22 cellular contexts compared by ENCODE assay signal in the genomic region with DNA sequence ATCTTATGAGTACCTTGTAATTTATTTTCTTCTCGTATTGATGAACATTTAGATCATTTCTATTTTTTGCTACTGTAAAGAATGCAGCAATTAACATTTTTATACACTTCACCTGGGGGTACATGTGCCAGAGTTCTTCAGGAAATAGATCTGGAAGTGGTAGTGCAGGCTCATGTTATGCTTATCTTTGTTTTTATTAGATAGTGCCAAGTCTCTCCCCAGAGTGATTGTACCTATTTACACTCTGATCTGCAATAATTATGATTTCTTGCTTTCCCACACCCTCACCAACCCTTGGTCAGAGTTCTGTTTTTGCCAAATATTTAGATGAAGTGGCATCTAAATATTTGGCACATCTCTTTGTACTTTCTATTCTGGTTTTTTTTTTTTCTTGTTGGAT. TPM values are rescaled to one million over a fixed set of nuclear protein-coding genes. Genes with fewer than 3 reads are reported as not detected.
DNase-seq lines count a peak whose midpoint lies in the region; ATAC-seq and TF ChIP-seq lines count a peak whose summit lies in the region.
"Had no signal": no experiment of that assay in that cellular context is flagged by ENCODE, and none has a peak within 500 bp of the region (broad histone marks: within the 10 kb centered on the region; RNA-seq: fewer than 3 reads in every experiment).

No MANE protein-coding gene starts in this region.

- H3K9me3 ChIP-seq in HEK293 (ENCODE audit: control insufficient read depth, insufficient read depth, low read depth, low read length) (no peaks in the 10 kb centered on the region), Panc1 (ENCODE audit: control insufficient read depth, insufficient read depth, low read depth, low read length) (no peaks in the 10 kb centered on the region), mesenchymal stem cell (ENCODE audit: control insufficient read depth, low read length) (no peaks in the 10 kb centered on the region)
- no peaks in the 10 kb centered on the region for H3K9me3 ChIP-seq in CD8-positive, alpha-beta T cell (ENCODE audit: low read length)
- H3K9me3 ChIP-seq: A549 had no signal

- TF ChIP-seq CTCF in HEK293 (tag by site-specific recombination; IDR thresholded peaks at IDR 0.05) (no peak), Panc1 (IDR thresholded peaks at IDR 0.05) (no peak)
- TF ChIP-seq CTCF in CD8-positive, alpha-beta T cell (IDR thresholded peaks at IDR 0.05): no peak

- no peaks in the 10 kb centered on the region for H3K9me3 Mint-ChIP-seq in CD8-positive, alpha-beta T cell
- H3K9me3 Mint-ChIP-seq: CD4-positive, alpha-beta T cell; GM23338 had no signal

- H2BK120ac ChIP-seq in mesenchymal stem cell (ENCODE audit: low read depth, low read length): no peak overlapping the region

- no peak overlapping the region for H3K4me2 ChIP-seq in mesenchymal stem cell (ENCODE audit: low read length, poor library complexity, severe bottlenecking)
- H3K4me2 ChIP-seq: A549, GM23338 had no signal

- no peak overlapping the region for H3K27ac Mint-ChIP-seq in CD8-positive, alpha-beta T cell
- H3K27ac Mint-ChIP-seq: CD4-positive, alpha-beta T cell had no signal

- no CpG with 5 or more reads among the region's 1 CpG for WGBS in mesenchymal stem cell

- no peak for DNase-seq in Panc1 (ENCODE audit: low read depth, low spot score)
- peak; percentile 75 to 88 for DNase-seq in dermis microvascular lymphatic vessel endothelial cell (ENCODE audit: low read depth in 2 of 2)
- DNase-seq in mesenchymal stem cell: no peak
- DNase-seq in activated gamma-delta T cell treated with Interleukin-2 at 50 U/mL for 16 hours: no peak
- no peak for DNase-seq in CD8-positive, alpha-beta T cell
- no peak for DNase-seq in NCI-H1417 treated with DMSO at 0.1 percent for 48 hours (lab: John Stamatoyannopoulos, UW)
- no peak for DNase-seq in activated T-cell treated with anti-CD3 and anti-CD28 coated beads for 4 hours
- DNase-seq: CD4-positive, alpha-beta T cell; DMS153; GDM1; HCEC 1CT; NCI-H1105; NCI-H1694; NCI-H2081 treated with DMSO at 0.1 percent for 48 hours; NCI-H510A; NCI-H748 treated with DMSO at 0.1 percent for 48 hours; OCI-M1; RPMI8226; SHP77 treated with DMSO at 0.1 percent for 48 hours had no signal

- H2BK5ac ChIP-seq in mesenchymal stem cell (ENCODE audit: low read depth, low read length, poor library complexity, severe bottlenecking): no peak overlapping the region

- H2AK5ac ChIP-seq in mesenchymal stem cell (ENCODE audit: low read length, severe bottlenecking): no peak overlapping the region

- ATAC-seq in Panc1: no peak
- no peak for ATAC-seq in CD8-positive, alpha-beta T cell
- ATAC-seq: A549, GM23338 had no signal

- no peak overlapping the region for H4K91ac ChIP-seq in mesenchymal stem cell (ENCODE audit: low read length)

- H3K14ac ChIP-seq in mesenchymal stem cell (ENCODE audit: low read length in 2 of 2): no peak overlapping the region

- intact Hi-C loops in Panc1 (cut with micrococcal nuclease; ENCODE audit: unreplicated experiment): no loop called here
- intact Hi-C loops in CD8-positive, alpha-beta T cell (cut with DNase I, micrococcal nuclease): no loop called here

- no peaks in the 10 kb centered on the region for H3K27me3 Mint-ChIP-seq in CD8-positive, alpha-beta T cell (ENCODE audit: low read depth)
- H3K27me3 Mint-ChIP-seq: CD4-positive, alpha-beta T cell had no signal

- H3K36me3 ChIP-seq in HEK293 (ENCODE audit: control insufficient read depth in 2 of 2, insufficient read depth in 1 of 2, low read length in 2 of 2) (peaks cover 0 to 14% of the 10 kb centered on the region in 2 experiments; a peak in 1 of 3 replicates), Panc1 (ENCODE audit: control insufficient read depth, insufficient read depth, low read length) (no peaks in the 10 kb centered on the region), mesenchymal stem cell (ENCODE audit: control insufficient read depth in 1 of 2, insufficient read depth in 2 of 2, low read depth in 1 of 2, low read length in 2 of 2) (peaks cover 2 to 7% of the 10 kb centered on the region in 2 experiments)
- H3K36me3 ChIP-seq in CD8-positive, alpha-beta T cell (ENCODE audit: insufficient read depth, low read length): no peaks in the 10 kb centered on the region

- H3K4me3 Mint-ChIP-seq in CD8-positive, alpha-beta T cell: no peak overlapping the region
- H3K4me3 Mint-ChIP-seq: CD4-positive, alpha-beta T cell; GM23338 had no signal

- H4K8ac ChIP-seq in mesenchymal stem cell (ENCODE audit: low read length): no peak overlapping the region

- peaks cover 2% of the 10 kb centered on the region for H3K4me1 Mint-ChIP-seq in CD8-positive, alpha-beta T cell (ENCODE audit: low read depth)

- H2BK15ac ChIP-seq in mesenchymal stem cell (ENCODE audit: low read depth, poor library complexity, severe bottlenecking): no peak overlapping the region

- BruUV-seq in Panc1 (replicated peaks; lab: Mats Ljungman, UMichigan): no TSS peak

- H3K27ac ChIP-seq in HEK293 (ENCODE audit: extremely low read depth, low read depth, low read length) (no peak overlapping the region), Panc1 (ENCODE audit: low read length) (peak overlapping the region; percentile 19; the same call in 1 of the 2 replicates), mesenchymal stem cell (ENCODE audit: low read length, poor library complexity, severe bottlenecking) (no peak overlapping the region)
- H3K27ac ChIP-seq in CD8-positive, alpha-beta T cell (ENCODE audit: low read depth, low read length): no peak overlapping the region
- H3K27ac ChIP-seq: A549 had no signal

- no peak overlapping the region for H2AFZ ChIP-seq in mesenchymal stem cell (ENCODE audit: low read depth, low read length)
- H2AFZ ChIP-seq: GM23338 had no signal

- peak overlapping the region; percentile 74 for H3K9ac ChIP-seq in mesenchymal stem cell (ENCODE audit: low read length)

- H3K4me3 ChIP-seq in HEK293 (ENCODE audit: low read depth, low read length) (no peak overlapping the region), Panc1 (ENCODE audit: low read depth in 2 of 2, low read length in 2 of 2) (no peak overlapping the region), mesenchymal stem cell (ENCODE audit: insufficient read depth in 1 of 2, low read depth in 1 of 2, low read length in 2 of 2) (no peak overlapping the region)
- no peak overlapping the region for H3K4me3 ChIP-seq in CD8-positive, alpha-beta T cell (ENCODE audit: low read depth, low read length)
- H3K4me3 ChIP-seq: A549, GM23338 had no signal

- POLR2A ChIA-PET in HEK293 (lab: Yijun Ruan, JAX): no interaction called here
- POLR2A ChIA-PET in Panc1 (lab: Charles Lee): no interaction called here
- POLR2A ChIA-PET in CD8-positive, alpha-beta T cell (lab: Charles Lee): no interaction called here

- H3K4me1 ChIP-seq in HEK293 (ENCODE audit: control insufficient read depth, insufficient read depth, low read length) (peaks cover 2% of the 10 kb centered on the region; the same call in 1 of the 2 replicates), Panc1 (ENCODE audit: control insufficient read depth, insufficient read depth, low read length) (peaks cover 39% of the 10 kb centered on the region), mesenchymal stem cell (ENCODE audit: control insufficient read depth, insufficient read depth, low read depth, low read length) (peaks cover 3% of the 10 kb centered on the region)
- H3K4me1 ChIP-seq in CD8-positive, alpha-beta T cell (ENCODE audit: insufficient read depth, low read length): no peaks in the 10 kb centered on the region

- H2BK12ac ChIP-seq in mesenchymal stem cell (ENCODE audit: low read length in 2 of 2): no peak overlapping the region

- H3K36me3 Mint-ChIP-seq in CD8-positive, alpha-beta T cell: peaks cover 21% of the 10 kb centered on the region

- CTCF ChIA-PET in HEK293 (lab: Yijun Ruan, JAX) (no interaction called here), Panc1 (lab: Charles Lee) (interaction anchor here (0.6 kb wide), 1 partner anchor 29 kb away, joined by 5 read pairs; no protein-coding TSS in a partner anchor)
- CTCF ChIA-PET in CD8-positive, alpha-beta T cell (lab: Charles Lee): no interaction called here

- no peak overlapping the region for H3K4ac ChIP-seq in mesenchymal stem cell (ENCODE audit: low read depth in 1 of 2, low read length in 2 of 2)

- no peak overlapping the region for H3K18ac ChIP-seq in mesenchymal stem cell (ENCODE audit: low read depth in 1 of 2, low read length in 2 of 2)

- H3K23ac ChIP-seq in mesenchymal stem cell (ENCODE audit: low read length in 2 of 2): no peak overlapping the region

- peaks cover 11% of the 10 kb centered on the region for H3K79me1 ChIP-seq in mesenchymal stem cell (replicated peaks; ENCODE audit: low read length, poor library complexity, severe bottlenecking)

- in situ Hi-C loops in Panc1 (cut with HindIII; ENCODE audit: low pct_unique_long_range_greater_than_20kb, low sequenced_read_pairs): no loop called here

- H3K27me3 ChIP-seq in Panc1 (ENCODE audit: control insufficient read depth, insufficient read depth, low read length): no peaks in the 10 kb centered on the region
- no peaks in the 10 kb centered on the region for H3K27me3 ChIP-seq in mesenchymal stem cell (ENCODE audit: control insufficient read depth in 1 of 2, insufficient read depth in 1 of 2, low read length in 2 of 2)
- no peaks in the 10 kb centered on the region for H3K27me3 ChIP-seq in CD8-positive, alpha-beta T cell (ENCODE audit: insufficient read depth, low read length)

TF ChIP-seq in HEK293, 187 proteins besides CTCF, POLR2A, EP300 and RAD21 (continues in another document):
- no peak for TF ChIP-seq KLF17 (tag by site-specific recombination; IDR thresholded peaks at IDR 0.05)

RNA-seq across cellular contexts. Expression of gene USP13, which starts 29.8 kb away (rescaled TPM):
- total RNA-seq in Panc1 (2021; ENCODE audit: unreplicated experiment): 27.8 TPM
- 15.4 TPM for polyA plus RNA-seq in Panc1 (2012; ENCODE audit: insufficient read length)
- 18.5 and 38.1 TPM in 2 replicates for total RNA-seq in dermis microvascular lymphatic vessel endothelial cell
- 7.2 TPM for polyA plus RNA-seq in mesenchymal stem cell (2013, experiment 1 of 2)
- polyA plus RNA-seq in mesenchymal stem cell (2013, experiment 2 of 2): 7.0 TPM
- 1 to 10 TPM; 3.0 to 3.3 TPM for total RNA-seq in CD8-positive, alpha-beta T cell

Comparison
In these comparisons a context has a peak if more than half of its experiments do, and no peak if none do; other contexts are left out.
1. DNase-seq: peak in dermis microvascular lymphatic vessel endothelial cell (2 of 2); none in Panc1 (single experiment), mesenchymal stem cell (single experiment), activated gamma-delta T cell treated with Interleukin-2 at 50 U/mL for 16 hours (single experiment), CD8-positive, alpha-beta T cell (0 of 7), NCI-H1417 treated with DMSO at 0.1 percent for 48 hours (single experiment) and activated T-cell treated with anti-CD3 and anti-CD28 coated beads for 4 hours (single experiment).